1 cellular context compared by ENCODE assay signal in the genomic region with DNA sequence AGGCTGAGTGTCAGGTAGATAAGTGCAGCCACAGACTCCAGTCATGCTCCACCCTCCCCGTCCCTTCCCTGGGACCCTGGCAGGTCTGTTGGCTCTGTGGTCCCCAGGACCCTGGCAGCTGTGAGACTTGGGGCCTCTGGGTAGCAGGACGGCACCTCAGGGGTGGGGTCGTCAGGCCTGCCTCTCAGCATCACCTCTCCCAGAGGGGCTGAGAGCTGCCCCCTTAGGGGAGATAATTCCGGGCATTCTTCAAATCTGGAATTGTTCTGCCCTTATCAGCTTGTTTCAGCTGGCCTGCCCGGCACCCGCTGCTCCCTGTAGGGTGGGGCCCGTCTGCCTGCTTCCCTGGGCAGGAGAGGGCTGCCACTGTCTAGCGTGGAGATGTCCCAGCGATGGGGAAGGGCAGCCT.
TF ChIP-seq lines count a peak whose summit lies in the region.

No MANE protein-coding gene starts in this region.

TF ChIP-seq in GM23338, 12 proteins besides CTCF, POLR2A, EP300 and RAD21 (continued from another document):
- TF ChIP-seq, protein P1, sequence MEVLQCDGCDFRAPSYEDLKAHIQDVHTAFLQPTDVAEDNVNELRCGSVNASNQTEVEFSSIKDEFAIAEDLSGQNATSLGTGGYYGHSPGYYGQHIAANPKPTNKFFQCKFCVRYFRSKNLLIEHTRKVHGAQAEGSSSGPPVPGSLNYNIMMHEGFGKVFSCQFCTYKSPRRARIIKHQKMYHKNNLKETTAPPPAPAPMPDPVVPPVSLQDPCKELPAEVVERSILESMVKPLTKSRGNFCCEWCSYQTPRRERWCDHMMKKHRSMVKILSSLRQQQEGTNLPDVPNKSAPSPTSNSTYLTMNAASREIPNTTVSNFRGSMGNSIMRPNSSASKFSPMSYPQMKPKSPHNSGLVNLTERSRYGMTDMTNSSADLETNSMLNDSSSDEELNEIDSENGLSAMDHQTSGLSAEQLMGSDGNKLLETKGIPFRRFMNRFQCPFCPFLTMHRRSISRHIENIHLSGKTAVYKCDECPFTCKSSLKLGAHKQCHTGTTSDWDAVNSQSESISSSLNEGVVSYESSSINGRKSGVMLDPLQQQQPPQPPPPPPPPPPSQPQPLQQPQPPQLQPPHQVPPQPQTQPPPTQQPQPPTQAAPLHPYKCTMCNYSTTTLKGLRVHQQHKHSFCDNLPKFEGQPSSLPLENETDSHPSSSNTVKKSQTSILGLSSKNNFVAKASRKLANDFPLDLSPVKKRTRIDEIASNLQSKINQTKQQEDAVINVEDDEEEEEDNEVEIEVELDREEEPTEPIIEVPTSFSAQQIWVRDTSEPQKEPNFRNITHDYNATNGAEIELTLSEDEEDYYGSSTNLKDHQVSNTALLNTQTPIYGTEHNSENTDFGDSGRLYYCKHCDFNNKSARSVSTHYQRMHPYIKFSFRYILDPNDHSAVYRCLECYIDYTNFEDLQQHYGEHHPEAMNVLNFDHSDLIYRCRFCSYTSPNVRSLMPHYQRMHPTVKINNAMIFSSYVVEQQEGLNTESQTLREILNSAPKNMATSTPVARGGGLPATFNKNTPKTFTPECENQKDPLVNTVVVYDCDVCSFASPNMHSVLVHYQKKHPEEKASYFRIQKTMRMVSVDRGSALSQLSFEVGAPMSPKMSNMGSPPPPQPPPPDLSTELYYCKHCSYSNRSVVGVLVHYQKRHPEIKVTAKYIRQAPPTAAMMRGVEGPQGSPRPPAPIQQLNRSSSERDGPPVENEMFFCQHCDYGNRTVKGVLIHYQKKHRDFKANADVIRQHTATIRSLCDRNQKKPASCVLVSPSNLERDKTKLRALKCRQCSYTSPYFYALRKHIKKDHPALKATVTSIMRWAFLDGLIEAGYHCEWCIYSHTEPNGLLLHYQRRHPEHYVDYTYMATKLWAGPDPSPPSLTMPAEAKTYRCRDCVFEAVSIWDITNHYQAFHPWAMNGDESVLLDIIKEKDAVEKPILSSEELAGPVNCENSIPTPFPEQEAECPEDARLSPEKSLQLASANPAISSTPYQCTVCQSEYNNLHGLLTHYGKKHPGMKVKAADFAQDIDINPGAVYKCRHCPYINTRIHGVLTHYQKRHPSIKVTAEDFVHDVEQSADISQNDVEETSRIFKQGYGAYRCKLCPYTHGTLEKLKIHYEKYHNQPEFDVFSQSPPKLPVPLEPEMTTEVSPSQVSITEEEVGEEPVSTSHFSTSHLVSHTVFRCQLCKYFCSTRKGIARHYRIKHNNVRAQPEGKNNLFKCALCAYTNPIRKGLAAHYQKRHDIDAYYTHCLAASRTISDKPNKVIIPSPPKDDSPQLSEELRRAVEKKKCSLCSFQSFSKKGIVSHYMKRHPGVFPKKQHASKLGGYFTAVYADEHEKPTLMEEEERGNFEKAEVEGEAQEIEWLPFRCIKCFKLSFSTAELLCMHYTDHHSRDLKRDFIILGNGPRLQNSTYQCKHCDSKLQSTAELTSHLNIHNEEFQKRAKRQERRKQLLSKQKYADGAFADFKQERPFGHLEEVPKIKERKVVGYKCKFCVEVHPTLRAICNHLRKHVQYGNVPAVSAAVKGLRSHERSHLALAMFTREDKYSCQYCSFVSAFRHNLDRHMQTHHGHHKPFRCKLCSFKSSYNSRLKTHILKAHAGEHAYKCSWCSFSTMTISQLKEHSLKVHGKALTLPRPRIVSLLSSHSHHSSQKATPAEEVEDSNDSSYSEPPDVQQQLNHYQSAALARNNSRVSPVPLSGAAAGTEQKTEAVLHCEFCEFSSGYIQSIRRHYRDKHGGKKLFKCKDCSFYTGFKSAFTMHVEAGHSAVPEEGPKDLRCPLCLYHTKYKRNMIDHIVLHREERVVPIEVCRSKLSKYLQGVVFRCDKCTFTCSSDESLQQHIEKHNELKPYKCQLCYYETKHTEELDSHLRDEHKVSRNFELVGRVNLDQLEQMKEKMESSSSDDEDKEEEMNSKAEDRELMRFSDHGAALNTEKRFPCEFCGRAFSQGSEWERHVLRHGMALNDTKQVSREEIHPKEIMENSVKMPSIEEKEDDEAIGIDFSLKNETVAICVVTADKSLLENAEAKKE (CRISPR knock-in tag; IDR thresholded peaks at IDR 0.05) = no peak
- TF ChIP-seq STAT1 (IDR thresholded peaks at IDR 0.05; ENCODE audit: unreplicated experiment) (no peak), JUNB (IDR thresholded peaks at IDR 0.05; ENCODE audit: unreplicated experiment) (no peak), NANOG (IDR thresholded peaks at IDR 0.05; ENCODE audit: borderline replicate concordance) (no peak), POLR2AphosphoS5 (IDR thresholded peaks at IDR 0.05; ENCODE audit: low read depth) (0 out of 2 replicates have a peak, but pooled peaks have one; percentile 14), ZNF331 (CRISPR knock-in tag; IDR thresholded peaks at IDR 0.05; ENCODE audit: low read depth) (no peak)
- TF ChIP-seq, protein P2, sequence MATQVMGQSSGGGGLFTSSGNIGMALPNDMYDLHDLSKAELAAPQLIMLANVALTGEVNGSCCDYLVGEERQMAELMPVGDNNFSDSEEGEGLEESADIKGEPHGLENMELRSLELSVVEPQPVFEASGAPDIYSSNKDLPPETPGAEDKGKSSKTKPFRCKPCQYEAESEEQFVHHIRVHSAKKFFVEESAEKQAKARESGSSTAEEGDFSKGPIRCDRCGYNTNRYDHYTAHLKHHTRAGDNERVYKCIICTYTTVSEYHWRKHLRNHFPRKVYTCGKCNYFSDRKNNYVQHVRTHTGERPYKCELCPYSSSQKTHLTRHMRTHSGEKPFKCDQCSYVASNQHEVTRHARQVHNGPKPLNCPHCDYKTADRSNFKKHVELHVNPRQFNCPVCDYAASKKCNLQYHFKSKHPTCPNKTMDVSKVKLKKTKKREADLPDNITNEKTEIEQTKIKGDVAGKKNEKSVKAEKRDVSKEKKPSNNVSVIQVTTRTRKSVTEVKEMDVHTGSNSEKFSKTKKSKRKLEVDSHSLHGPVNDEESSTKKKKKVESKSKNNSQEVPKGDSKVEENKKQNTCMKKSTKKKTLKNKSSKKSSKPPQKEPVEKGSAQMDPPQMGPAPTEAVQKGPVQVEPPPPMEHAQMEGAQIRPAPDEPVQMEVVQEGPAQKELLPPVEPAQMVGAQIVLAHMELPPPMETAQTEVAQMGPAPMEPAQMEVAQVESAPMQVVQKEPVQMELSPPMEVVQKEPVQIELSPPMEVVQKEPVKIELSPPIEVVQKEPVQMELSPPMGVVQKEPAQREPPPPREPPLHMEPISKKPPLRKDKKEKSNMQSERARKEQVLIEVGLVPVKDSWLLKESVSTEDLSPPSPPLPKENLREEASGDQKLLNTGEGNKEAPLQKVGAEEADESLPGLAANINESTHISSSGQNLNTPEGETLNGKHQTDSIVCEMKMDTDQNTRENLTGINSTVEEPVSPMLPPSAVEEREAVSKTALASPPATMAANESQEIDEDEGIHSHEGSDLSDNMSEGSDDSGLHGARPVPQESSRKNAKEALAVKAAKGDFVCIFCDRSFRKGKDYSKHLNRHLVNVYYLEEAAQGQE (IDR thresholded peaks at IDR 0.05; ENCODE audit: unreplicated experiment) = no peak
TF ChIP-seq in GM23338: peak in this region for 1.
